8 cellular contexts compared by ENCODE assay signal in genomic region chr4:27861381-27861787, GRCh38.
DNase-seq lines count a peak whose midpoint lies in the region; ATAC-seq and TF ChIP-seq lines count a peak whose summit lies in the region.

No MANE protein-coding gene starts in this region.

- H3K36me3 ChIP-seq in mammary epithelial cell (ENCODE audit: insufficient read depth, low read length) = no peaks in the 10 kb centered on the region
- H3K36me3 ChIP-seq in mesendoderm (ENCODE audit: control insufficient read depth, insufficient read depth, low read length) = no peaks in the 10 kb centered on the region

- H2BK120ac ChIP-seq in mesendoderm (ENCODE audit: low read depth, low read length) = no peak overlapping the region

- H3K4me1 ChIP-seq in mammary epithelial cell (ENCODE audit: insufficient read depth, low read length) (no peaks in the 10 kb centered on the region), mesendoderm (ENCODE audit: control insufficient read depth, low read depth, low read length) (no peaks in the 10 kb centered on the region)

- in situ Hi-C loops in mammary epithelial cell (cut with MboI; ENCODE audit: low sequenced_read_pairs in 2 of 2) = no loop called here

- no peak overlapping the region for H4K8ac ChIP-seq in mesendoderm (ENCODE audit: low read depth, low read length)

- dilution Hi-C loops in mammary epithelial cell (cut with HindIII; ENCODE audit: low sequenced_read_pairs) = no loop called here

- peak; percentile 69 to 84 for TF ChIP-seq CTCF in mammary epithelial cell (conservative IDR thresholded peaks at IDR 0.05 in 1 of 2, IDR thresholded peaks at IDR 0.05 in 1 of 2; ENCODE audit: extremely low read depth in 1 of 2, insufficient read depth in 1 of 2, low read depth in 1 of 2, low read length in 2 of 2)

- H2BK5ac ChIP-seq in mesendoderm (ENCODE audit: low read length) = no peak overlapping the region

- CTCF ChIA-PET in mammary epithelial cell (lab: Charles Lee; ENCODE audit: low non-redundant PET) = interaction anchor here (0.6 to 0.7 kb wide), 2 partner anchors 180 to 240 kb away, joined by 3 read pairs; no protein-coding TSS in a partner anchor

- H3K9me3 ChIP-seq in mammary epithelial cell (replicated peaks; ENCODE audit: insufficient read depth, low read length) = no peaks in the 10 kb centered on the region

- H3K27ac ChIP-seq in mammary epithelial cell (ENCODE audit: insufficient read depth, low read depth, low read length) (no peak overlapping the region), mesendoderm (ENCODE audit: low read depth, low read length) (no peak overlapping the region)

- H2BK15ac ChIP-seq in mesendoderm (replicated peaks; ENCODE audit: low read depth) = no peak overlapping the region

- H3K4me3 ChIP-seq in mammary epithelial cell (replicated peaks in 1 of 3; ENCODE audit: insufficient read depth in 1 of 3, low read depth in 2 of 3, low read length in 3 of 3) = no peak overlapping the region
- H3K4me3 ChIP-seq in mesendoderm (ENCODE audit: low read length) = no peak overlapping the region

- DNase-seq in EH (ENCODE audit: low read depth) = peak; percentile 73
- DNase-seq in MV-4-11 (lab: John Stamatoyannopoulos, UW) = peak; percentile 13
- DNase-seq in mammary epithelial cell = peak; percentile 63
- peak; percentile 83 for DNase-seq in mesendoderm
- DNase-seq in NCI-H187 treated with DMSO at 0.1 percent for 48 hours (lab: John Stamatoyannopoulos, UW) = no peak

- H3K4me2 ChIP-seq in mammary epithelial cell (ENCODE audit: insufficient read depth, low read depth, low read length) (no peak overlapping the region), mesendoderm (ENCODE audit: low read length) (no peak overlapping the region)

- H3K56ac ChIP-seq in mesendoderm (ENCODE audit: low read length) = peak overlapping the region; percentile 43

- no peak overlapping the region for H4K5ac ChIP-seq in mesendoderm (ENCODE audit: low read length)

- no peaks in the 10 kb centered on the region for H3K79me2 ChIP-seq in mammary epithelial cell (ENCODE audit: insufficient read depth, low read length)
- H3K79me2 ChIP-seq in mesendoderm (ENCODE audit: control insufficient read depth, insufficient read depth, low read length) = no peaks in the 10 kb centered on the region

- H4K20me1 ChIP-seq in mammary epithelial cell (ENCODE audit: insufficient read depth, low read length) = no peaks in the 10 kb centered on the region

- H3K4ac ChIP-seq in mesendoderm (ENCODE audit: low read depth, low read length) = peak overlapping the region; percentile 52

- no peak overlapping the region for H2AFZ ChIP-seq in mammary epithelial cell (ENCODE audit: low read depth, low read length)

- no TSS peak for BruUV-seq in mammary epithelial cell (replicated peaks; lab: Mats Ljungman, UMichigan)

- H2AK5ac ChIP-seq in mesendoderm (ENCODE audit: low read length) = no peak overlapping the region

- H3K79me1 ChIP-seq in mesendoderm (ENCODE audit: low read length) = no peaks in the 10 kb centered on the region

- H3K9ac ChIP-seq in mammary epithelial cell (ENCODE audit: insufficient read depth, low read length) (no peak overlapping the region), mesendoderm (ENCODE audit: low read length) (peak overlapping the region; percentile 12)

- intact Hi-C loops in mammary epithelial cell (cut with micrococcal nuclease) = loop anchor here (1.0 kb wide), 1 partner anchor 177 kb away; no protein-coding TSS in a partner anchor

- H3K18ac ChIP-seq in mesendoderm (ENCODE audit: low read length) = no peak overlapping the region

- no peak for ATAC-seq in HG03097 (IDR thresholded peaks at IDR 0.05; ENCODE audit: low FRiP score, unreplicated experiment)
- ATAC-seq in GM21515 (IDR thresholded peaks at IDR 0.05; ENCODE audit: unreplicated experiment) = no peak
- no peak for ATAC-seq in GM21367 (IDR thresholded peaks at IDR 0.05; ENCODE audit: unreplicated experiment)

- H3K23ac ChIP-seq in mesendoderm (ENCODE audit: low read length) = no peak overlapping the region

- 38% methylated on average over 1 of the region's 1 CpG for WGBS in mammary epithelial cell (ENCODE audit: low coverage, missing lambda C conversion rate)
- WGBS in mesendoderm (ENCODE audit: extremely low coverage, insufficient coverage, low lambda C conversion rate) = no CpG with 5 or more reads among the region's 1 CpG

- H3K27me3 ChIP-seq in mammary epithelial cell (ENCODE audit: insufficient read depth, low read length) (peaks cover 4% of the 10 kb centered on the region), mesendoderm (ENCODE audit: insufficient read depth, low read length, poor library complexity) (no peaks in the 10 kb centered on the region)
